ENCODE assay signal across 17 cellular contexts in genomic region chr1:85991261-85991660, GRCh38.
DNase-seq lines count a peak whose midpoint lies in the region; ATAC-seq and TF ChIP-seq lines count a peak whose summit lies in the region.
"Had no signal": no experiment of that assay in that cellular context is flagged by ENCODE, and none has a peak within 500 bp of the region (broad histone marks: within the 10 kb centered on the region; RNA-seq: fewer than 3 reads in every experiment).

No MANE protein-coding gene starts in this region.

- peak; percentile 42 for ATAC-seq in GM18511 (IDR thresholded peaks at IDR 0.05; ENCODE audit: unreplicated experiment)
- peak; percentile 48 for ATAC-seq in HG02610 (IDR thresholded peaks at IDR 0.05; ENCODE audit: unreplicated experiment)
- ATAC-seq in HG03521 (IDR thresholded peaks at IDR 0.05; ENCODE audit: unreplicated experiment) = peak; percentile 41
- no peak for ATAC-seq in HG03025 (IDR thresholded peaks at IDR 0.05; ENCODE audit: low FRiP score, unreplicated experiment)
- no peak for ATAC-seq in gastroesophageal sphincter
- no peak for ATAC-seq in HG03135 (IDR thresholded peaks at IDR 0.05; ENCODE audit: unreplicated experiment)
- ATAC-seq: left cardiac atrium, WTC11 had no signal

- no peaks in the 10 kb centered on the region for H3K9me3 ChIP-seq in gastroesophageal sphincter

- no peak overlapping the region for H3K4me3 ChIP-seq in gastroesophageal sphincter
- H3K4me3 ChIP-seq: cardiac muscle cell had no signal

- TF ChIP-seq POLR2A in gastroesophageal sphincter (IDR thresholded peaks at IDR 0.05) = no peak

- peak; percentile 12 for DNase-seq in SKM-1 treated with dmso at 0.1 percent for 144 hours (lab: John Stamatoyannopoulos, UW; ENCODE audit: unreplicated experiment)
- no peak for DNase-seq in stimulated activated naive CD4-positive, alpha-beta T cell (lab: John Stamatoyannopoulos, UW)
- DNase-seq: EL; left cardiac atrium; NCI-H146; NCI-H510A treated with DMSO at 0.1 percent for 48 hours; retina; stimulated activated CD4-positive, alpha-beta T cell treated with anti-CD3 and anti-CD28 coated beads, Interleukin-4, amount 100 ng/mL, for 1 hour; stimulated activated naive CD4-positive, alpha-beta T cell treated with Interleukin-2 at 50 U/mL for 16 hours had no signal

- H3K36me3 ChIP-seq in gastroesophageal sphincter = no peaks in the 10 kb centered on the region
- H3K36me3 ChIP-seq: cardiac muscle cell had no signal

- H3K27me3 ChIP-seq in gastroesophageal sphincter = no peaks in the 10 kb centered on the region
- H3K27me3 ChIP-seq: cardiac muscle cell had no signal

- WGBS in gastroesophageal sphincter (ENCODE audit: low coverage in 1 of 2), 2 donors = 62 to 91% methylated on average over 1 of the region's 1 CpG

- TF ChIP-seq CTCF in gastroesophageal sphincter (IDR thresholded peaks at IDR 0.05) = no peak

- H3K4me1 ChIP-seq in gastroesophageal sphincter = peaks cover 0 to 6% (median 0%) of the 10 kb centered on the region in 3 donors

- H3K27ac ChIP-seq in gastroesophageal sphincter = no peak overlapping the region
- H3K27ac ChIP-seq: cardiac muscle cell had no signal

- TF ChIP-seq EP300 in gastroesophageal sphincter (IDR thresholded peaks at IDR 0.05) = no peak

Comparison
In these comparisons a context has a peak if more than half of its experiments do, and no peak if none do; other contexts are left out.
1. ATAC-seq: peak in GM18511 (single experiment), HG02610 (single experiment) and HG03521 (single experiment); none in HG03025 (single experiment), gastroesophageal sphincter (single experiment) and HG03135 (single experiment).